ENCODE assay signal across 9 cellular contexts in the genomic region with DNA sequence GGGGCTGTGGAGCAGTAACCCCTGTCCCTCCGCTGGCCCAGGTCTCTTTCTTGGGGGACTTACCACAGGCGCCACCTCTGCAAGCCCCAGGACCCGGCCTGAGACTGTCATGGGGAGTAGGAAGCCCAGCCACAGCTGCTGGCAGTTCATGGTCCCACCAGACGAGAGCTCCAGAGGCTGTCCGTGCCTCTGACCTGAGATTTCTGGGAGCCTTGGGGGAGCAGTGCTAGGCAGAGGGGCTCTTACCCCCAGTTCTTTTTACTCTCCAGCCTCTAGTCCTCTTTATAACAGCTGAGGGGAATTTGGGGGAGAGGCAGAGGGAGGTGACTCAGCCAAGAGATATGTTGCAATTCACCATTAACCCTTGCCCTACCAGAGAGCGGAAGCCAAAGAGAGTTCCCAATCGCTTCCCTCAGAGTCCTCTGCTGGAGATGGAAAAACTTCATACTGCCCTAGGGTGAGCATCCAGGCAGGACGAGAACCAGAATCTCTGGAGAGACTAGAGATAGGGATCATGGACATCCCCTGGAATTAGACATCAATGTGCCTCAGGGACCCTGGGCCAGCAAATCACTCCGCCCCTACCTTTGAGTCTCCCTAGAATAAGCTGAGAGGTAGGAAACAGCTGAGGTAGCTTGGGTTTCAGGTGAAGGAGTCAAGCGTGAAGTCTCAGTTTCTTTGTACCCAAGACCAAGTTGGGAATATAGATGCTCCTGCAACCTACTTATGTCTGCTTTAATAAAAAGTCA. TPM values are rescaled to one million over a fixed set of nuclear protein-coding genes. Genes with fewer than 3 reads are reported as not detected.
DNase-seq lines count a peak whose midpoint lies in the region; ATAC-seq, FAIRE-seq and TF ChIP-seq lines count a peak whose summit lies in the region.
"Had no signal": no experiment of that assay in that cellular context is flagged by ENCODE, and none has a peak within 500 bp of the region (broad histone marks: within the 10 kb centered on the region; RNA-seq: fewer than 3 reads in every experiment).

A gene with protein sequence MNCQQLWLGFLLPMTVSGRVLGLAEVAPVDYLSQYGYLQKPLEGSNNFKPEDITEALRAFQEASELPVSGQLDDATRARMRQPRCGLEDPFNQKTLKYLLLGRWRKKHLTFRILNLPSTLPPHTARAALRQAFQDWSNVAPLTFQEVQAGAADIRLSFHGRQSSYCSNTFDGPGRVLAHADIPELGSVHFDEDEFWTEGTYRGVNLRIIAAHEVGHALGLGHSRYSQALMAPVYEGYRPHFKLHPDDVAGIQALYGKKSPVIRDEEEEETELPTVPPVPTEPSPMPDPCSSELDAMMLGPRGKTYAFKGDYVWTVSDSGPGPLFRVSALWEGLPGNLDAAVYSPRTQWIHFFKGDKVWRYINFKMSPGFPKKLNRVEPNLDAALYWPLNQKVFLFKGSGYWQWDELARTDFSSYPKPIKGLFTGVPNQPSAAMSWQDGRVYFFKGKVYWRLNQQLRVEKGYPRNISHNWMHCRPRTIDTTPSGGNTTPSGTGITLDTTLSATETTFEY (minus strand): TSS at position 256 of the 749 bp plus-strand sequence. CDS start 106 bp downstream, at position 150.

- H3K36me3 ChIP-seq in ACC112 (ENCODE audit: insufficient read depth, low read length) (peaks cover 17% of the 10 kb centered on the region; the same call in 1 of the 2 replicates), H1 (ENCODE audit: control insufficient read depth in 2 of 4, insufficient read depth in 4 of 4, low read length in 3 of 4) (no peaks in the 10 kb centered on the region), mucosa of descending colon (ENCODE audit: low read depth) (no peaks in the 10 kb centered on the region)

- peak within 1 kb of the TSS; percentile 58 for H4K91ac ChIP-seq in H1 (replicated peaks; ENCODE audit: insufficient read length, low read length)

- no peak within 1 kb of the TSS for H3K56ac ChIP-seq in H1 (replicated peaks; ENCODE audit: insufficient read length, low read depth, low read length)

- no peak within 1 kb of the TSS for H3K23ac ChIP-seq in H1 (ENCODE audit: insufficient read length)

- no peaks in the 10 kb centered on the region for H4K20me1 ChIP-seq in H1 (replicated peaks in 1 of 2; ENCODE audit: control insufficient read depth in 1 of 2, insufficient read depth in 2 of 2, low read length in 2 of 2)

- no peak within 1 kb of the TSS for H3K9ac ChIP-seq in H1 (replicated peaks in 1 of 4; ENCODE audit: extremely low read depth in 1 of 4, low read depth in 3 of 4, low read length in 3 of 4)

- no peak for TF ChIP-seq EP300 in H1 (IDR thresholded peaks at IDR 0.05; ENCODE audit: borderline replicate concordance in 1 of 2, low read depth in 2 of 2, low read length in 2 of 2)

- POLR2A ChIA-PET in H1 (lab: Charles Lee; ENCODE audit: partially characterized antibody) = interaction anchor here (0.6 to 7.3 kb wide), 9 partner anchors 12 to 127 kb away, joined by 3 to 82 read pairs (median 3); partner anchors contain the start of genes BLOC1S1, DNAJC14, ORMDL2 and PYM1

- peak; percentile 54 for ATAC-seq in mucosa of descending colon
- ATAC-seq in GM21737 (IDR thresholded peaks at IDR 0.05; ENCODE audit: unreplicated experiment) = no peak

- H3K4me1 ChIP-seq in ACC112 (ENCODE audit: control insufficient read depth, insufficient read depth, low read length, unreplicated experiment) = peaks cover 44% of the 10 kb centered on the region
- H3K4me1 ChIP-seq in H1 (replicated peaks in 1 of 4; ENCODE audit: control insufficient read depth in 3 of 4, insufficient read depth in 4 of 4, low read length in 3 of 4) = peaks cover 0 to 8% (median 2%) of the 10 kb centered on the region in 4 experiments; a peak in 4 of 7 replicates
- no peaks in the 10 kb centered on the region for H3K4me1 ChIP-seq in mucosa of descending colon (ENCODE audit: low read depth)

- no peak within 1 kb of the TSS for H2AFZ ChIP-seq in ACC112 (ENCODE audit: low read length, unreplicated experiment)
- H2AFZ ChIP-seq in H1 (ENCODE audit: low read length) = peak within 1 kb of the TSS; percentile 66

- no peak within 1 kb of the TSS for H4K5ac ChIP-seq in H1 (ENCODE audit: insufficient read length, low read depth, low read length)

- TF ChIP-seq RAD21 in H1 (IDR thresholded peaks at IDR 0.05 in 1 of 2, conservative IDR thresholded peaks at IDR 0.05 in 1 of 2; ENCODE audit: low read depth in 2 of 2, low read length in 2 of 2) = no peak

- intact Hi-C loops in mucosa of descending colon (cut with DNase I, micrococcal nuclease) = no loop called here

- peak within 1 kb of the TSS; percentile 76 for H2BK12ac ChIP-seq in H1 (ENCODE audit: low read depth, low read length)

- H3K27ac ChIP-seq in ACC112 (ENCODE audit: low read depth, low read length) (peak within 1 kb of the TSS; percentile 50; the same call in 1 of the 2 replicates), H1 (ENCODE audit: low read depth, low read length) (no peak within 1 kb of the TSS)

- no peak within 1 kb of the TSS for H2BK20ac ChIP-seq in H1 (ENCODE audit: low read length)

- H3K18ac ChIP-seq in H1 (ENCODE audit: extremely low read depth, low read length) = peak within 1 kb of the TSS; percentile 84

- no peaks in the 10 kb centered on the region for H3K9me3 ChIP-seq in H1 (ENCODE audit: insufficient read depth in 2 of 2, low read depth in 1 of 2, low read length in 1 of 2)
- H3K9me3 ChIP-seq in mucosa of descending colon = no peaks in the 10 kb centered on the region

- peak within 1 kb of the TSS; percentile 71; the same call in 1 of the 2 replicates for H2BK5ac ChIP-seq in H1 (ENCODE audit: low read depth, low read length)

- peak in 1 of 2 experiments; percentile 52; a peak in 1 of 3 replicates for TF ChIP-seq POLR2A in H1 (IDR thresholded peaks at IDR 0.05; ENCODE audit: control extremely low read depth in 1 of 2, low read depth in 2 of 2, low read length in 2 of 2)

- no peak within 1 kb of the TSS for H2BK120ac ChIP-seq in H1 (replicated peaks; ENCODE audit: low read depth, low read length)

- H3K27me3 ChIP-seq in ACC112 (ENCODE audit: insufficient read depth, low read length) (no peaks in the 10 kb centered on the region), H1 (replicated peaks in 1 of 4; ENCODE audit: control insufficient read depth in 3 of 4, extremely low read depth in 1 of 4, insufficient read depth in 3 of 4, low read length in 3 of 4) (no peaks in the 10 kb centered on the region)

- H2AK5ac ChIP-seq in H1 (ENCODE audit: low read depth, low read length) = no peak within 1 kb of the TSS

- peak within 1 kb of the TSS; percentile 33 to 53; a peak in 3 of 4 replicates for H3K4me2 ChIP-seq in H1 (ENCODE audit: insufficient read depth in 1 of 2, low read depth in 2 of 2, low read length in 2 of 2)

- no peak within 1 kb of the TSS for H3K4ac ChIP-seq in H1 (replicated peaks; ENCODE audit: insufficient read length, low read depth, low read length)

- peak; percentile 61 for DNase-seq in MV-4-11 (lab: John Stamatoyannopoulos, UW)
- no peak for DNase-seq in H1 (ENCODE audit: low read depth in 1 of 2, low spot score in 2 of 2)
- DNase-seq in mucosa of descending colon = no peak
- no peak for DNase-seq in NCI-H146 treated with DMSO at 0.1 percent for 48 hours (lab: John Stamatoyannopoulos, UW; ENCODE audit: unreplicated experiment)
- no peak for DNase-seq in NCI-H2081 (lab: John Stamatoyannopoulos, UW)
- no peak for DNase-seq in NCI-H1436 treated with DMSO at 0.1 percent for 48 hours (lab: John Stamatoyannopoulos, UW)
- DNase-seq: activated CD4-positive, alpha-beta T cell treated with anti-CD3 and anti-CD28 coated beads, Interleukin-2, amount 10 ng/mL, durations not matched to agents 7 days and 5 days had no signal

- peaks cover 16% of the 10 kb centered on the region for H3K79me2 ChIP-seq in ACC112 (ENCODE audit: control insufficient read depth, insufficient read depth, low read length, unreplicated experiment)
- H3K79me2 ChIP-seq in H1 (ENCODE audit: control insufficient read depth in 1 of 2, insufficient read depth in 2 of 2, low read length in 2 of 2) = no peaks in the 10 kb centered on the region

- TF ChIP-seq CTCF in H1 (IDR thresholded peaks at IDR 0.05; ENCODE audit: control extremely low read depth in 1 of 3, insufficient read depth in 1 of 3, low read depth in 1 of 3, low read length in 3 of 3) = no peak
- TF ChIP-seq CTCF in mucosa of descending colon (IDR thresholded peaks at IDR 0.05) = no peak

- no peaks in the 10 kb centered on the region for H3K23me2 ChIP-seq in H1 (ENCODE audit: low read depth, low read length)

- H3K4me3 ChIP-seq in ACC112 (ENCODE audit: low read depth, low read length) = peak within 1 kb of the TSS; percentile 82
- H3K4me3 ChIP-seq in H1 (ENCODE audit: extremely low read depth in 1 of 4, insufficient read depth in 2 of 4, low read depth in 3 of 4, low read length in 4 of 4) = peak within 1 kb of the TSS in 2 of 4 experiments; percentile 10 to 49; a peak in 3 of 8 replicates
- H3K4me3 ChIP-seq in mucosa of descending colon = no peak within 1 kb of the TSS

- no peak within 1 kb of the TSS for H3K14ac ChIP-seq in H1 (ENCODE audit: insufficient read length)

- CTCF ChIA-PET in H1 (lab: Charles Lee; ENCODE audit: partially characterized antibody) = interaction anchor here (0.6 to 2.6 kb wide), 10 partner anchors 8 to 98 kb away, joined by 3 to 9 read pairs (median 3); partner anchors contain the start of gene DNAJC14

- no peak for FAIRE-seq in H1 (lab: Jason Lieb, UNC)

- H4K8ac ChIP-seq in H1 (ENCODE audit: extremely low read depth, insufficient read depth, low read length) = no peak within 1 kb of the TSS; the same call in 1 of the 2 replicates

- 62% methylated on average over 10 of the region's 10 CpGs; no CpG with 5 or more reads in 1 of the 2 experiments for WGBS in H1 (ENCODE audit: extremely low coverage in 1 of 2, insufficient coverage in 1 of 2, insufficient read length in 1 of 2, insufficient replicate concordance in 2 of 2, low coverage in 1 of 2, low lambda C conversion rate in 2 of 2, missing lambda C conversion rate in 1 of 2), 2 experiments

- H3K79me1 ChIP-seq in H1 (ENCODE audit: low read depth, low read length) = no peaks in the 10 kb centered on the region

- no peak within 1 kb of the TSS; the same call in 1 of the 2 replicates for H2BK15ac ChIP-seq in H1 (ENCODE audit: low read length)

TF ChIP-seq in H1, 55 proteins besides CTCF, POLR2A, EP300 and RAD21 (continues in another document):
- no peak for TF ChIP-seq KDM5A (IDR thresholded peaks at IDR 0.05; ENCODE audit: low read length)

RNA-seq across cellular contexts. Expression of the gene that starts here (rescaled TPM):
- total RNA-seq in H1 (2021; fragmentation: NEBNext Ultra II Directional; extraction: Animal tissue kit (Norgen Biotek cat#: 25700)) = 2.6 and 2.7 TPM in 2 replicates
- polyA plus RNA-seq in H1 (2011; rRNA removed) = 2.8 and 3.3 TPM in 2 replicates
- 3.1 TPM for polyA plus RNA-seq in H1 (2011; cell fraction: cytosol; rRNA removed)
- polyA plus RNA-seq in H1 (2011; cell fraction: nucleus; rRNA removed) = 7.1 TPM
- 2.7 to 3.2 TPM (median 2.9 TPM) in 4 replicates for polyA plus RNA-seq in H1 (2012, experiment 1 of 2)
- polyA plus RNA-seq in H1 (2012, experiment 2 of 2) = 2.0 TPM
- 2.3 TPM for polyA plus RNA-seq in H1 (2013, experiment 1 of 2)
- 2.1 TPM for polyA plus RNA-seq in H1 (2013, experiment 2 of 2)
- polyA minus RNA-seq in H1 (2011; rRNA and poly(A)+ RNA removed) = 1.5 and 1.6 TPM in 2 replicates
- polyA minus RNA-seq in H1 (2011; cell fraction: cytosol; rRNA and poly(A)+ RNA removed) = 2.5 TPM
- polyA minus RNA-seq in H1 (2011; cell fraction: nucleus; rRNA and poly(A)+ RNA removed) = 3.5 TPM
- total RNA-seq in mucosa of descending colon = 1 to 10 TPM; 1.7 to 6.6 (median 5.0) TPM
- total RNA-seq: activated CD4-positive, alpha-beta T cell treated with anti-CD3 and anti-CD28 coated beads, Interleukin-2, amount 10 ng/mL, durations not matched to agents 7 days and 5 days had no signal
